ENCODE assay signal across 8 cellular contexts in the genomic region with DNA sequence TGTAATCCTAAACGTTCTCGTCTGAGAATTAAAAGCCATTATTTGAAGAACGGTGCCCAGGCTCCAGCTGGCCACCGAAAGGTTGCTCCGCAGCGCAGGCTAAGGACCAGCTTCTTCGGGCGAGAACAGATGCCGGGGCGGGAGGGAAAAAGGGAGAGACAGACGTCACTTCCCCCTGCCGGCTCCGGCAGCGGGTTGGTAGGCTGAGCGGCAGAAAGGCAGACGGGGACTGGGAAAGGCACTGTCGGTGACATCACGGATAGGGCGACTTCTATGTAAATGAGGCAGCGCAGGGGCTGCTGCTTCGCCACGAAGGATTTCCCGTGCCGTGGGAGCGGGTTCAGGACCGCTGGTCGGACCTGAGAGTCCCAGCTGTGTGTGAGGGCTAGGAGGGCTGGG.
DNase-seq lines count a peak whose midpoint lies in the region; ATAC-seq and TF ChIP-seq lines count a peak whose summit lies in the region.
"Not testable (repeated sequence)": the region's sequence is repeated elsewhere in the genome, so short reads cannot be mapped to it uniquely, and the experiment has no call there.

No MANE protein-coding gene starts in this region.

- H3K27me3 ChIP-seq in CD8-positive, alpha-beta memory T cell (ENCODE audit: insufficient read depth, low read length, poor library complexity, severe bottlenecking); RWPE2 (ENCODE audit: insufficient read depth, poor library complexity, severe bottlenecking): not testable (repeated sequence)

- ATAC-seq in GM21786 (IDR thresholded peaks at IDR 0.05; ENCODE audit: unreplicated experiment): peak; percentile 65
- ATAC-seq in RWPE2 (ENCODE audit: low read depth): peak; percentile 73
- peak; percentile 83 for ATAC-seq in mucosa of descending colon

- intact Hi-C loops in mucosa of descending colon (cut with DNase I, micrococcal nuclease): not testable (repeated sequence)

- DNase-seq in CD8-positive, alpha-beta memory T cell: peak; percentile 67 to 91 (median 86)
- peak; percentile 34 for DNase-seq in LoVo (ENCODE audit: low spot score)
- peak; percentile 73 for DNase-seq in RWPE2 (ENCODE audit: low spot score)
- DNase-seq in activated T-cell treated with anti-CD3 and anti-CD28 coated beads, Interleukin-2, amount 50 U/mL, for 24 hours: peak; percentile 86
- peak; percentile 74 for DNase-seq in epithelial cell of esophagus (ENCODE audit: low read depth)
- DNase-seq in mucosa of descending colon: peak; percentile 89 to 92 (median 90)
- DNase-seq in stimulated activated CD8-positive, alpha-beta memory T cell treated with anti-CD3 and anti-CD28 coated beads, Interleukin-12 subunit alpha, Interleukin-12 subunit beta, amount 100 ng/mL, for 24 hours (ENCODE audit: extremely low read depth): peak; percentile 56

- not testable (repeated sequence) for H3K36me3 ChIP-seq in CD8-positive, alpha-beta memory T cell (ENCODE audit: insufficient read depth, low read length); RWPE2 (ENCODE audit: low read depth); mucosa of descending colon (ENCODE audit: low read depth)

- not testable (repeated sequence) for H3K4me3 ChIP-seq in CD8-positive, alpha-beta memory T cell (ENCODE audit: low read length); mucosa of descending colon
- H3K4me3 ChIP-seq in RWPE2 (ENCODE audit: severe bottlenecking): peak overlapping the region; percentile 19
- H3K4me3 ChIP-seq in epithelial cell of esophagus (ENCODE audit: low read length): peak overlapping the region; percentile 30

- H3K9me3 Mint-ChIP-seq in CD8-positive, alpha-beta memory T cell; activated T-cell treated with anti-CD3 and anti-CD28 coated beads, Interleukin-2, amount 50 U/mL, for 24 hours: not testable (repeated sequence)

- peak overlapping the region; percentile 91 to 100 (median 98) for H3K27ac Mint-ChIP-seq in CD8-positive, alpha-beta memory T cell
- peak overlapping the region; percentile 99 for H3K27ac Mint-ChIP-seq in activated T-cell treated with anti-CD3 and anti-CD28 coated beads, Interleukin-2, amount 50 U/mL, for 24 hours

- CTCF ChIA-PET in CD8-positive, alpha-beta memory T cell (lab: Charles Lee): not testable (repeated sequence)

- not testable (repeated sequence) for TF ChIP-seq CTCF in RWPE2 (IDR thresholded peaks at IDR 0.05; ENCODE audit: poor library complexity, severe bottlenecking); epithelial cell of esophagus (IDR thresholded peaks at IDR 0.05; ENCODE audit: insufficient read depth, low read depth, low read length, missing control alignments); mucosa of descending colon (IDR thresholded peaks at IDR 0.05)

- not testable (repeated sequence) for H3K27me3 Mint-ChIP-seq in CD8-positive, alpha-beta memory T cell; activated T-cell treated with anti-CD3 and anti-CD28 coated beads, Interleukin-2, amount 50 U/mL, for 24 hours

- H3K36me3 Mint-ChIP-seq in CD8-positive, alpha-beta memory T cell; activated T-cell treated with anti-CD3 and anti-CD28 coated beads, Interleukin-2, amount 50 U/mL, for 24 hours (ENCODE audit: low read depth): not testable (repeated sequence)

- H3K4me1 Mint-ChIP-seq in CD8-positive, alpha-beta memory T cell: peaks cover 7 to 25% (median 16%) of the 10 kb centered on the region in 3 donors
- H3K4me1 Mint-ChIP-seq in activated T-cell treated with anti-CD3 and anti-CD28 coated beads, Interleukin-2, amount 50 U/mL, for 24 hours (ENCODE audit: low read depth): peaks cover 24% of the 10 kb centered on the region

- not testable (repeated sequence) for H3K4me1 ChIP-seq in CD8-positive, alpha-beta memory T cell (ENCODE audit: insufficient read depth, low read length); RWPE2 (ENCODE audit: insufficient read depth, poor library complexity, severe bottlenecking); mucosa of descending colon (ENCODE audit: low read depth)

- H3K4me3 Mint-ChIP-seq in CD8-positive, alpha-beta memory T cell: peak overlapping the region; percentile 84 to 93 (median 91)
- H3K4me3 Mint-ChIP-seq in activated T-cell treated with anti-CD3 and anti-CD28 coated beads, Interleukin-2, amount 50 U/mL, for 24 hours: peak overlapping the region; percentile 79

- POLR2A ChIA-PET in CD8-positive, alpha-beta memory T cell (lab: Charles Lee): interaction anchor here (1.0 kb wide), 1 partner anchor 23 kb away, joined by 5 read pairs; no protein-coding TSS in a partner anchor

- peak overlapping the region; percentile 82 for H3K27ac ChIP-seq in CD8-positive, alpha-beta memory T cell (ENCODE audit: low read depth, low read length)
- H3K27ac ChIP-seq in RWPE2 (ENCODE audit: poor library complexity, severe bottlenecking): not testable (repeated sequence)

- not testable (repeated sequence) for H3K9me3 ChIP-seq in CD8-positive, alpha-beta memory T cell (ENCODE audit: low read length); RWPE2 (ENCODE audit: severe bottlenecking); mucosa of descending colon

Comparison
In these comparisons a context has a peak if more than half of its experiments do, and no peak if none do; other contexts are left out.
1. DNase-seq: peak in every context shown above with its lines; median percentile 90 in mucosa of descending colon; 86 in CD8-positive, alpha-beta memory T cell; 86 in activated T-cell treated with anti-CD3 and anti-CD28 coated beads, Interleukin-2, amount 50 U/mL, for 24 hours; 74 in epithelial cell of esophagus; 73 in RWPE2; 56 in stimulated activated CD8-positive, alpha-beta memory T cell treated with anti-CD3 and anti-CD28 coated beads, Interleukin-12 subunit alpha, Interleukin-12 subunit beta, amount 100 ng/mL, for 24 hours; 34 in LoVo.